ENCODE assay signal across 28 cellular contexts in genomic region chr4:183860110-183860509, GRCh38. TPM values are rescaled to one million over a fixed set of nuclear protein-coding genes. Genes with fewer than 3 reads are reported as not detected.
"Had no signal": no experiment of that assay in that cellular context is flagged by ENCODE, and none has a peak within 500 bp of the region (broad histone marks: within the 10 kb centered on the region; RNA-seq: fewer than 3 reads in every experiment).

No MANE protein-coding gene starts in this region.

- H3K27ac ChIP-seq: cardiac muscle cell, Peyer's patch, WERI-Rb-1 had no signal

- DNase-seq: activated CD4-positive, alpha-beta memory T cell treated with anti-CD3 and anti-CD28 coated beads, Interleukin-2, amount 10 ng/mL, durations not matched to agents 7 days and 5 days; activated CD4-positive, alpha-beta T cell treated with anti-CD3 and anti-CD28 coated beads for 1 hour; activated CD4-positive, alpha-beta T cell treated with anti-CD3 and anti-CD28 coated beads for 48 hours; activated CD4-positive, CD25-positive, alpha-beta regulatory T cell; activated CD8-positive, alpha-beta memory T cell treated with anti-CD3 and anti-CD28 coated beads for 24 hours; activated CD8-positive, alpha-beta memory T cell treated with anti-CD3 and anti-CD28 coated beads, Interleukin-2, amount 10 ng/mL, durations not matched to agents 7 days and 5 days; activated CD8-positive, alpha-beta memory T cell treated with anti-CD3 and anti-CD28 coated beads, Interleukin-2, amount 50 U/mL, for 48 hours; activated effector memory CD4-positive, alpha-beta T cell treated with Interleukin-2 at 50 U/mL for 16 hours; activated naive CD4-positive, alpha-beta T cell treated with anti-CD3 and anti-CD28 coated beads, Interleukin-2, amount 10 ng/mL, durations not matched to agents 7 days and 5 days; activated naive CD8-positive, alpha-beta T cell treated with anti-CD3 and anti-CD28 coated beads, Interleukin-2, amount 50 U/mL, for 24 hours; activated T-cell treated with anti-CD3 and anti-CD28 coated beads, Interleukin-2, amount 50 U/mL, for 48 hours; Kasumi-1; KG1; MM.1S; MV-4-11; NCI-H1436 treated with DMSO at 0.1 percent for 48 hours; NCI-H1694 treated with DMSO at 0.1 percent for 48 hours; NCI-H2029; NCI-H524 treated with DMSO at 0.1 percent for 48 hours; PC-3; Peyer's patch; RPMI8226; SW 1271; T-helper 1 cell; T-helper 2 cell; T-helper 9 cell; WERI-Rb-1 had no signal

- H3K27me3 ChIP-seq: cardiac muscle cell, Peyer's patch had no signal

- H3K9me3 ChIP-seq: Peyer's patch had no signal

- H3K4me1 ChIP-seq: Peyer's patch had no signal

- H3K36me3 ChIP-seq: cardiac muscle cell, Peyer's patch had no signal

- ATAC-seq: activated CD8-positive, alpha-beta memory T cell treated with anti-CD3 and anti-CD28 coated beads, Interleukin-2, amount 10 ng/mL, durations not matched to agents 7 days and 5 days; activated naive CD8-positive, alpha-beta T cell treated with anti-CD3 and anti-CD28 coated beads, Interleukin-2, amount 50 U/mL, for 24 hours; PC-3 had no signal

- H3K4me3 ChIP-seq: cardiac muscle cell, Peyer's patch had no signal

RNA-seq across cellular contexts. Expression of gene STOX2, which starts 45.0 kb away (rescaled TPM):
- total RNA-seq: activated CD4-positive, alpha-beta memory T cell treated with anti-CD3 and anti-CD28 coated beads, Interleukin-2, amount 10 ng/mL, durations not matched to agents 7 days and 5 days; activated CD8-positive, alpha-beta memory T cell treated with anti-CD3 and anti-CD28 coated beads, Interleukin-2, amount 10 ng/mL, durations not matched to agents 7 days and 5 days had no signal
